Comparison of ENCODE assay signal across 12 cellular contexts in the genomic region with DNA sequence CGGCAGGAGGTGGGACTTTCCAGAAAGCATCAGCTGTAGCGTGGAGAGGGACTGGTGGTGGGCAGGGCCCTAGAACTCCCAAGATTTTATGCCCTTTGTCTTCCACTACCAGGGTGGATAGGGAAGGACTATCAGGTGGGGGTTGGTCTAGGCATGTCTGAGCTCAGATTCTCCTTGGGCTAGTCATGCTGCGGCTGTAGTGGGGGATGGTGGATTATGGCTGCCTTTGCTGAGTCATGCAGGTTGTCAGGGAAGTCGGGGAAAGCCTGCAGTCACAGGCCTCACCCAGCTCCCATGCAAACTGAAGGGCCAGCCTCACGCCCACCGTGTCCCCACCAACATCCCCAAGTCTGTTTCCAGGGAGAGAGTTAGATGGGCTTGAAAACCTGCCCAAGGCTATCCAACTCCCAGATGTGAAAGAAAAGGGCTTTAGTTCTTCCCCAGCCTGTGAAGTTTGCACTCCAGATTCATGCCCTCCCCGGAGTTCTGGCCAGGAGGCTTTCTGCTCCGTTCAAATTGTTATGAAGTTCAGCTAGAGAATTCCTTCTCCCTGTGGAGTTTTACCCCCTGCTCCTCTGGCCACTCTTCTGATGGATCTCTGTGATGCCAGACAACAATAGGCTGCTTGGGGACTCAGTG. TPM values are rescaled to one million over a fixed set of nuclear protein-coding genes. Genes with fewer than 3 reads are reported as not detected.
DNase-seq lines count a peak whose midpoint lies in the region; ATAC-seq and TF ChIP-seq lines count a peak whose summit lies in the region.
"Had no signal": no experiment of that assay in that cellular context is flagged by ENCODE, and none has a peak within 500 bp of the region (broad histone marks: within the 10 kb centered on the region; RNA-seq: fewer than 3 reads in every experiment).

No MANE protein-coding gene starts in this region.

- BruUV-seq in PC-3 (replicated peaks; lab: Mats Ljungman, UMichigan) = no TSS peak

- H3K27me3 ChIP-seq in PC-3 (ENCODE audit: low read length) (no peaks in the 10 kb centered on the region), upper lobe of left lung (no peaks in the 10 kb centered on the region)
- H3K27me3 ChIP-seq in effector memory CD4-positive, alpha-beta T cell (replicated peaks; ENCODE audit: control insufficient read depth, insufficient read depth, low read length, poor library complexity, severe bottlenecking) = peaks cover 5% of the 10 kb centered on the region
- H3K27me3 ChIP-seq: colonic mucosa had no signal

- no peak for TF ChIP-seq EP300 in upper lobe of left lung (IDR thresholded peaks at IDR 0.05)

- no peak for TF ChIP-seq POLR2A in upper lobe of left lung (IDR thresholded peaks at IDR 0.05)

- H3K4me1 ChIP-seq in PC-3 (ENCODE audit: insufficient read depth, low read length) (peaks cover 12% of the 10 kb centered on the region), upper lobe of left lung (no peaks in the 10 kb centered on the region)
- H3K4me1 ChIP-seq in effector memory CD4-positive, alpha-beta T cell (ENCODE audit: control insufficient read depth, insufficient read depth, low read length, poor library complexity, severe bottlenecking) = no peaks in the 10 kb centered on the region
- H3K4me1 ChIP-seq: colonic mucosa had no signal

- H3K4me3 ChIP-seq in PC-3 (ENCODE audit: low read length) (no peak overlapping the region), epithelial cell of proximal tubule (ENCODE audit: low read depth, low read length) (no peak overlapping the region), upper lobe of left lung (no peak overlapping the region)
- H3K4me3 ChIP-seq in effector memory CD4-positive, alpha-beta T cell (ENCODE audit: insufficient read depth, low read depth, low read length, poor library complexity, severe bottlenecking) = no peak overlapping the region
- H3K4me3 ChIP-seq: colonic mucosa had no signal

- POLR2A ChIA-PET in PC-3 (lab: Charles Lee; ENCODE audit: unreplicated experiment) = no interaction called here

- no peaks in the 10 kb centered on the region for H3K9me2 ChIP-seq in PC-3 (replicated peaks; ENCODE audit: low read length)

- H3K36me3 ChIP-seq in PC-3 (ENCODE audit: low read depth, low read length) = no peaks in the 10 kb centered on the region
- no peaks in the 10 kb centered on the region for H3K36me3 ChIP-seq in upper lobe of left lung
- H3K36me3 ChIP-seq in effector memory CD4-positive, alpha-beta T cell (ENCODE audit: control insufficient read depth, insufficient read depth, low read length) = no peaks in the 10 kb centered on the region
- H3K36me3 ChIP-seq: colonic mucosa had no signal

- peak overlapping the region; percentile 68 for H3K9ac ChIP-seq in PC-3 (ENCODE audit: low read length)

- TF ChIP-seq CTCF in PC-3 (conservative IDR thresholded peaks at IDR 0.05; ENCODE audit: low read depth, low read length) (no peak), epithelial cell of proximal tubule (conservative IDR thresholded peaks at IDR 0.05; ENCODE audit: low read depth, low read length) (no peak), upper lobe of left lung (IDR thresholded peaks at IDR 0.05) (no peak)

- H3K27ac ChIP-seq in PC-3 (ENCODE audit: low read length) = peak overlapping the region; percentile 65
- H3K27ac ChIP-seq in upper lobe of left lung = no peak overlapping the region
- H3K27ac ChIP-seq in effector memory CD4-positive, alpha-beta T cell (ENCODE audit: insufficient read depth, low read length, poor library complexity, severe bottlenecking) = no peak overlapping the region
- H3K27ac ChIP-seq: colonic mucosa had no signal

- 0 out of 2 replicates have a peak overlapping the region, but pooled peaks have one; percentile 29 for H3K4me2 ChIP-seq in PC-3 (ENCODE audit: low read length)

- H3K9me3 ChIP-seq in PC-3 (ENCODE audit: low read length) (no peaks in the 10 kb centered on the region), upper lobe of left lung (no peaks in the 10 kb centered on the region)
- H3K9me3 ChIP-seq in effector memory CD4-positive, alpha-beta T cell (ENCODE audit: control insufficient read depth, low read length) = no peaks in the 10 kb centered on the region
- H3K9me3 ChIP-seq: colonic mucosa had no signal

- CTCF ChIA-PET in PC-3 (lab: Charles Lee) = no interaction called here

- 82 to 86% methylated on average over 7 to 8 of the region's 8 CpGs for WGBS in upper lobe of left lung, 2 donors

- H3K79me2 ChIP-seq in PC-3 (ENCODE audit: low read length) = no peaks in the 10 kb centered on the region

- no peaks in the 10 kb centered on the region for H3F3A ChIP-seq in PC-3 (ENCODE audit: low read length, unreplicated experiment)

- DNase-seq in GM03348 (ENCODE audit: low spot score) = peak; percentile 60
- DNase-seq in PC-3 = peak; percentile 82
- peak; percentile 50 for DNase-seq in epithelial cell of proximal tubule (ENCODE audit: low read depth)
- peak; percentile 82 for DNase-seq in non-pigmented ciliary epithelial cell (ENCODE audit: low read depth)
- no peak for DNase-seq in hypothalamus (lab: John Stamatoyannopoulos, UW)
- no peak for DNase-seq in upper lobe of left lung
- no peak for DNase-seq in effector memory CD4-positive, alpha-beta T cell
- no peak for DNase-seq in NCI-H1417 (lab: John Stamatoyannopoulos, UW)
- DNase-seq: colonic mucosa, left colon, NCI-H446 had no signal

- no peaks in the 10 kb centered on the region for H4K20me1 ChIP-seq in PC-3 (ENCODE audit: low read length)

- peak; percentile 81 for ATAC-seq in PC-3
- ATAC-seq in upper lobe of left lung (ENCODE audit: low FRiP score in 2 of 2) = no peak
- ATAC-seq: left colon, sciatic nerve had no signal

- intact Hi-C loops in PC-3 (cut with micrococcal nuclease) = no loop called here

- peak overlapping the region; percentile 79 for H2AFZ ChIP-seq in PC-3 (ENCODE audit: low read length)

RNA-seq across cellular contexts. Expression of a gene that starts 13.4 kb away (rescaled TPM):
- total RNA-seq in PC-3 (2014; rRNA removed) (not detected in 2 replicates), epithelial cell of proximal tubule (not detected in 2 replicates), upper lobe of left lung (not detected)
- total RNA-seq: colonic mucosa, left colon, sciatic nerve had no signal

RNA-seq across cellular contexts. Expression of a gene that starts 20.0 kb away (rescaled TPM):
- total RNA-seq in PC-3 (2014; rRNA removed) (not detected in 2 replicates), epithelial cell of proximal tubule (not detected in 2 replicates), upper lobe of left lung (not detected)
- total RNA-seq: colonic mucosa, left colon, sciatic nerve had no signal

Comparison
In these comparisons a context has a peak if more than half of its experiments do, and no peak if none do; other contexts are left out.
1. DNase-seq: peak in GM03348 (single experiment), PC-3 (single experiment), epithelial cell of proximal tubule (single experiment) and non-pigmented ciliary epithelial cell (single experiment); none in hypothalamus (0 of 51), upper lobe of left lung (0 of 2), effector memory CD4-positive, alpha-beta T cell (0 of 3) and NCI-H1417 (0 of 3).